ENCODE assay signal across 1 cellular context in genomic region chr3:196620228-196620627, GRCh38.
A peak's percentile ranks its signal among the peaks of the same experiment; 100 is the strongest.
TF ChIP-seq lines count a peak whose summit lies in the region.

No MANE protein-coding gene starts in this region.

TF ChIP-seq in K562, 482 proteins besides CTCF, POLR2A, EP300 and RAD21 (continued from another document):
- TF ChIP-seq TFE3 (CRISPR knock-in tag; IDR thresholded peaks at IDR 0.05): no peak
- no peak for TF ChIP-seq ZNF165 (CRISPR knock-in tag; IDR thresholded peaks at IDR 0.05; ENCODE audit: borderline replicate concordance)
- TF ChIP-seq NR3C1 (CRISPR knock-in tag; IDR thresholded peaks at IDR 0.05): no peak
- no peak for TF ChIP-seq ARID3A (IDR thresholded peaks at IDR 0.05; ENCODE audit: borderline replicate concordance, low read depth, low read length)
- TF ChIP-seq SMAD1 (IDR thresholded peaks at IDR 0.05; ENCODE audit: low read depth, low read length, partially characterized antibody): no peak
- TF ChIP-seq ARHGAP35 (IDR thresholded peaks at IDR 0.05; ENCODE audit: partially characterized antibody): no peak
- peak; percentile 81 for TF ChIP-seq FOSL1 (tag; conservative IDR thresholded peaks at IDR 0.05)
- TF ChIP-seq NFYB (IDR thresholded peaks at IDR 0.05; ENCODE audit: extremely low read depth, insufficient read length): no peak
- TF ChIP-seq MCM5 (IDR thresholded peaks at IDR 0.05; ENCODE audit: low read depth): no peak
- no peak for TF ChIP-seq DACH1 (IDR thresholded peaks at IDR 0.05; ENCODE audit: partially characterized antibody)
- no peak for TF ChIP-seq FOXJ3 (CRISPR knock-in tag; IDR thresholded peaks at IDR 0.05)
- TF ChIP-seq EGR1 (conservative IDR thresholded peaks at IDR 0.05): no peak; the same call in 1 of the 2 replicates
- peak in 1 of 2 experiments; percentile 85; a peak in 2 of 4 replicates for TF ChIP-seq HDAC1 (IDR thresholded peaks at IDR 0.05)
- no peak for TF ChIP-seq ZNF699 (CRISPR knock-in tag; IDR thresholded peaks at IDR 0.05; ENCODE audit: insufficient replicate concordance)
- 0 out of 2 replicates have a peak, but pooled peaks have one; percentile 5 for TF ChIP-seq TEAD4 (IDR thresholded peaks at IDR 0.05; ENCODE audit: low read length)
- no peak for TF ChIP-seq TEAD4 (CRISPR knock-in tag; IDR thresholded peaks at IDR 0.05; ENCODE audit: borderline replicate concordance)
- peak; percentile 69 for TF ChIP-seq CEBPB (tag; IDR thresholded peaks at IDR 0.05)
- TF ChIP-seq PHF8 (IDR thresholded peaks at IDR 0.05; ENCODE audit: borderline replicate concordance, low read length): no peak
- peak; percentile 41; the same call in 1 of the 2 replicates for TF ChIP-seq NR2C1 (IDR thresholded peaks at IDR 0.05)
- peak; percentile 59 for TF ChIP-seq NR2C1 (tag; IDR thresholded peaks at IDR 0.05)
- 0 out of 2 replicates have a peak, but pooled peaks have one; percentile 45 for TF ChIP-seq CTBP1 (IDR thresholded peaks at IDR 0.05; ENCODE audit: borderline replicate concordance)
- TF ChIP-seq ZNF175 (CRISPR knock-in tag; IDR thresholded peaks at IDR 0.05; ENCODE audit: low read depth): 0 out of 2 replicates have a peak, but pooled peaks have one; percentile 61
- no peak for TF ChIP-seq PBX2 (CRISPR knock-in tag; IDR thresholded peaks at IDR 0.05; ENCODE audit: low read depth)
- peak; percentile 59 for TF ChIP-seq PBX2 (tag; conservative IDR thresholded peaks at IDR 0.05; ENCODE audit: low read depth)
- TF ChIP-seq ZBED1 (IDR thresholded peaks at IDR 0.05): no peak
- TF ChIP-seq LEF1 (IDR thresholded peaks at IDR 0.05): no peak
- TF ChIP-seq PKNOX1 (IDR thresholded peaks at IDR 0.05): peak; percentile 74
